Comparison of ENCODE assay signal across 8 cellular contexts in genomic region chr2:181656450-181657261, GRCh38. TPM values are rescaled to one million over a fixed set of nuclear protein-coding genes. Genes with fewer than 3 reads are reported as not detected.
A peak's percentile ranks its signal among the peaks of the same experiment; 100 is the strongest.
DNase-seq lines count a peak whose midpoint lies in the region; ATAC-seq and TF ChIP-seq lines count a peak whose summit lies in the region.

A gene with protein sequence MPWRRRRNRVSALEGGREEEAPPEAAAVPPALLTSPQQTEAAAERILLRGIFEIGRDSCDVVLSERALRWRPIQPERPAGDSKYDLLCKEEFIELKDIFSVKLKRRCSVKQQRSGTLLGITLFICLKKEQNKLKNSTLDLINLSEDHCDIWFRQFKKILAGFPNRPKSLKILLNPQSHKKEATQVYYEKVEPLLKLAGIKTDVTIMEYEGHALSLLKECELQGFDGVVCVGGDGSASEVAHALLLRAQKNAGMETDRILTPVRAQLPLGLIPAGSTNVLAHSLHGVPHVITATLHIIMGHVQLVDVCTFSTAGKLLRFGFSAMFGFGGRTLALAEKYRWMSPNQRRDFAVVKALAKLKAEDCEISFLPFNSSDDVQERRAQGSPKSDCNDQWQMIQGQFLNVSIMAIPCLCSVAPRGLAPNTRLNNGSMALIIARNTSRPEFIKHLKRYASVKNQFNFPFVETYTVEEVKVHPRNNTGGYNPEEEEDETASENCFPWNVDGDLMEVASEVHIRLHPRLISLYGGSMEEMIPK (minus strand): TSS chr2:181657105. CDS start chr2:181657006, 99 bp downstream.

- H3K79me2 ChIP-seq in DOHH2 (ENCODE audit: control insufficient read depth, low read length): no peaks in the 10 kb centered on the region
- no peaks in the 10 kb centered on the region for H3K79me2 ChIP-seq in SK-N-SH (ENCODE audit: insufficient read depth)
- H3K79me2 ChIP-seq in mesendoderm (ENCODE audit: control insufficient read depth, insufficient read depth, low read length): no peaks in the 10 kb centered on the region

- TF ChIP-seq EP300 in SK-N-SH (IDR thresholded peaks at IDR 0.05; ENCODE audit: borderline replicate concordance in 1 of 2, low read depth in 1 of 2, low read length in 1 of 2): no peak
- no peak for TF ChIP-seq EP300 in upper lobe of left lung (IDR thresholded peaks at IDR 0.05)

- no peaks in the 10 kb centered on the region for H3K9me3 ChIP-seq in DOHH2 (ENCODE audit: control insufficient read depth, insufficient read depth, low read length)
- no peaks in the 10 kb centered on the region for H3K9me3 ChIP-seq in SK-N-SH
- no peaks in the 10 kb centered on the region for H3K9me3 ChIP-seq in ectodermal cell (ENCODE audit: control insufficient read depth, low read length)
- no peaks in the 10 kb centered on the region for H3K9me3 ChIP-seq in upper lobe of left lung

- no peak within 1 kb of the TSS for H3K18ac ChIP-seq in mesendoderm (ENCODE audit: low read length)

- H3F3A ChIP-seq in DOHH2 (ENCODE audit: control insufficient read depth, insufficient read depth): no peaks in the 10 kb centered on the region
- no peaks in the 10 kb centered on the region for H3F3A ChIP-seq in SK-N-SH (replicated peaks; ENCODE audit: insufficient read depth)

- peak within 1 kb of the TSS; percentile 56; the same call in 1 of the 2 replicates for H2AFZ ChIP-seq in SK-N-SH (ENCODE audit: low read depth)

- H3K9me2 ChIP-seq in DOHH2 (replicated peaks; ENCODE audit: control insufficient read depth, low read length) (no peaks in the 10 kb centered on the region), SK-N-SH (no peaks in the 10 kb centered on the region)

- no peaks in the 10 kb centered on the region for H4K20me1 ChIP-seq in DOHH2 (ENCODE audit: control insufficient read depth, insufficient read depth, low read depth, low read length)
- H4K20me1 ChIP-seq in SK-N-SH (ENCODE audit: insufficient read depth): no peaks in the 10 kb centered on the region

- no peaks in the 10 kb centered on the region for H3K36me3 ChIP-seq in DOHH2 (ENCODE audit: control insufficient read depth, low read length)
- no peaks in the 10 kb centered on the region for H3K36me3 ChIP-seq in SK-N-SH (replicated peaks in 1 of 2; ENCODE audit: control insufficient read depth in 1 of 2, insufficient read depth in 2 of 2, low read length in 1 of 2)
- H3K36me3 ChIP-seq in ectodermal cell (ENCODE audit: control insufficient read depth, insufficient read depth, low read length): no peaks in the 10 kb centered on the region
- H3K36me3 ChIP-seq in mesendoderm (ENCODE audit: control insufficient read depth, insufficient read depth, low read length): no peaks in the 10 kb centered on the region
- H3K36me3 ChIP-seq in upper lobe of left lung: no peaks in the 10 kb centered on the region

- H3K4me1 ChIP-seq in DOHH2 (ENCODE audit: control insufficient read depth, low read length) (peaks cover 8% of the 10 kb centered on the region), SK-N-SH (ENCODE audit: control insufficient read depth in 1 of 2, insufficient read depth in 2 of 2, low read depth in 1 of 2, low read length in 1 of 2) (peaks cover 0 to 8% of the 10 kb centered on the region in 2 experiments; a peak in 1 of 4 replicates), ectodermal cell (ENCODE audit: control insufficient read depth, insufficient read depth, low read length) (no peaks in the 10 kb centered on the region), mesendoderm (ENCODE audit: control insufficient read depth, low read depth, low read length) (peaks cover 5% of the 10 kb centered on the region), upper lobe of left lung (peaks cover 0 to 18% (median 12%) of the 10 kb centered on the region in 4 donors)

- TF ChIP-seq CTCF in DOHH2 (IDR thresholded peaks at IDR 0.05; ENCODE audit: low read depth, low read length, poor library complexity, severe bottlenecking) (no peak), SK-N-SH (IDR thresholded peaks at IDR 0.05) (no peak), upper lobe of left lung (IDR thresholded peaks at IDR 0.05) (no peak)

- no peaks in the 10 kb centered on the region for H3K27me3 ChIP-seq in DOHH2 (ENCODE audit: control insufficient read depth, low read length)
- no peaks in the 10 kb centered on the region for H3K27me3 ChIP-seq in SK-N-SH (ENCODE audit: insufficient read depth)
- H3K27me3 ChIP-seq in ectodermal cell (ENCODE audit: control insufficient read depth, insufficient read depth, low read length, poor library complexity, severe bottlenecking): peaks cover 90% of the 10 kb centered on the region
- peaks cover 30% of the 10 kb centered on the region for H3K27me3 ChIP-seq in mesendoderm (ENCODE audit: insufficient read depth, low read length, poor library complexity)
- H3K27me3 ChIP-seq in upper lobe of left lung: peaks cover 0 to 5% (median 0%) of the 10 kb centered on the region in 4 donors

- H4K5ac ChIP-seq in mesendoderm (ENCODE audit: low read length): no peak within 1 kb of the TSS

- peak within 1 kb of the TSS; percentile 74 for H3K56ac ChIP-seq in mesendoderm (ENCODE audit: low read length)

- H3K4me2 ChIP-seq in DOHH2 (ENCODE audit: low read length): peak within 1 kb of the TSS; percentile 44
- H3K4me2 ChIP-seq in SK-N-SH: peak within 1 kb of the TSS; percentile 73
- H3K4me2 ChIP-seq in mesendoderm (ENCODE audit: low read length): peak within 1 kb of the TSS; percentile 91

- no peaks in the 10 kb centered on the region for H3K79me1 ChIP-seq in mesendoderm (ENCODE audit: low read length)

- 40% methylated on average over 32 of the region's 68 CpGs for WGBS in SK-N-SH (ENCODE audit: low lambda C conversion rate)
- WGBS in ectodermal cell, 2 experiments: 0% methylated on average over 68 of the region's 68 CpGs
- no CpG with 5 or more reads among the region's 68 CpGs for WGBS in mesendoderm (ENCODE audit: extremely low coverage, insufficient coverage, low lambda C conversion rate)
- WGBS in upper lobe of left lung, 2 donors: 3 to 5% methylated on average over 21 to 54 of the region's 68 CpGs

- H2AK5ac ChIP-seq in mesendoderm (ENCODE audit: low read length): no peak within 1 kb of the TSS

- POLR2A ChIA-PET in SK-N-SH (lab: Yijun Ruan, JAX): no interaction called here

- H3K27ac ChIP-seq in DOHH2 (ENCODE audit: low read depth, low read length) (no peak within 1 kb of the TSS), SK-N-SH (ENCODE audit: low read depth in 2 of 2, low read length in 1 of 2) (no peak within 1 kb of the TSS), ectodermal cell (ENCODE audit: insufficient read depth, low read depth, low read length, poor library complexity, severe bottlenecking) (no peak within 1 kb of the TSS), mesendoderm (ENCODE audit: low read depth, low read length) (no peak within 1 kb of the TSS), upper lobe of left lung (no peak within 1 kb of the TSS)

- TF ChIP-seq POLR2A in upper lobe of left lung (IDR thresholded peaks at IDR 0.05): no peak

- CTCF ChIA-PET in SK-N-SH (lab: Yijun Ruan, JAX): interaction anchor here (0.6 to 2.5 kb wide), 8 partner anchors 10 to 1579 kb away, joined by 3 to 11 read pairs (median 4); no protein-coding TSS in a partner anchor

- TF ChIP-seq RAD21 in SK-N-SH (IDR thresholded peaks at IDR 0.05; ENCODE audit: low read length): no peak

- H3K9ac ChIP-seq in SK-N-SH (no peak within 1 kb of the TSS), mesendoderm (ENCODE audit: low read length) (peak within 1 kb of the TSS; percentile 35)

- ATAC-seq in GM19395 (IDR thresholded peaks at IDR 0.05; ENCODE audit: unreplicated experiment): peak; percentile 88
- peak; percentile 80 for ATAC-seq in HG03342 (IDR thresholded peaks at IDR 0.05; ENCODE audit: unreplicated experiment)
- peak; percentile 79 to 88 for ATAC-seq in upper lobe of left lung (ENCODE audit: low FRiP score in 2 of 2)

- no peak within 1 kb of the TSS for H4K8ac ChIP-seq in mesendoderm (ENCODE audit: low read depth, low read length)

- no peak within 1 kb of the TSS for H3K4ac ChIP-seq in mesendoderm (ENCODE audit: low read depth, low read length)

- DNase-seq in SK-N-SH (peak; percentile 87), mesendoderm (peak; percentile 82), upper lobe of left lung (peak; percentile 62 to 92)
- DNase-seq in effector CD8-positive, alpha-beta T cell (lab: John Stamatoyannopoulos, UW): no peak

- no peak within 1 kb of the TSS for H3K23ac ChIP-seq in mesendoderm (ENCODE audit: low read length)

- peak within 1 kb of the TSS; percentile 39 for H3K4me3 ChIP-seq in DOHH2 (ENCODE audit: low read length)
- H3K4me3 ChIP-seq in SK-N-SH (ENCODE audit: low read depth in 2 of 2, low read length in 1 of 2): peak within 1 kb of the TSS; percentile 46 to 55
- peak within 1 kb of the TSS; percentile 40 for H3K4me3 ChIP-seq in ectodermal cell (ENCODE audit: insufficient read depth, low read depth, low read length)
- peak within 1 kb of the TSS; percentile 52 for H3K4me3 ChIP-seq in mesendoderm (ENCODE audit: low read length)
- H3K4me3 ChIP-seq in upper lobe of left lung: peak within 1 kb of the TSS; percentile 42 to 60 (median 54)

- no peak within 1 kb of the TSS for H2BK5ac ChIP-seq in mesendoderm (ENCODE audit: low read length)

- no peak within 1 kb of the TSS for H2BK120ac ChIP-seq in mesendoderm (ENCODE audit: low read depth, low read length)

- no peak within 1 kb of the TSS for H2BK15ac ChIP-seq in mesendoderm (replicated peaks; ENCODE audit: low read depth)

TF ChIP-seq in SK-N-SH, 30 proteins besides CTCF, POLR2A, EP300 and RAD21 (continues in another document):
- TF ChIP-seq, protein P1, sequence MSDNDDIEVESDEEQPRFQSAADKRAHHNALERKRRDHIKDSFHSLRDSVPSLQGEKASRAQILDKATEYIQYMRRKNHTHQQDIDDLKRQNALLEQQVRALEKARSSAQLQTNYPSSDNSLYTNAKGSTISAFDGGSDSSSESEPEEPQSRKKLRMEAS (IDR thresholded peaks at IDR 0.05; ENCODE audit: low read depth): no peak
- no peak for TF ChIP-seq USF2 (IDR thresholded peaks at IDR 0.05; ENCODE audit: borderline replicate concordance, low read depth, low read length)

RNA-seq across cellular contexts. Expression of the gene that starts here (rescaled TPM):
- polyA plus RNA-seq in SK-N-SH (2012; rRNA removed): 0.05 and 0.07 TPM in 2 replicates
- 0.08 and 0.09 TPM in 2 replicates for polyA plus RNA-seq in SK-N-SH (2012; cell fraction: cytosol; rRNA removed)
- polyA plus RNA-seq in SK-N-SH (2012; cell fraction: nucleus; rRNA removed): 0.02 and 0.07 TPM in 2 replicates
- polyA plus RNA-seq in ectodermal cell (2013, experiment 1 of 4): not detected
- polyA plus RNA-seq in ectodermal cell (2013, experiment 2 of 4): not detected
- polyA plus RNA-seq in ectodermal cell (2013, experiment 3 of 4): 0.05 TPM
- polyA plus RNA-seq in ectodermal cell (2013, experiment 4 of 4): 0.20 TPM
- polyA plus RNA-seq in mesendoderm (2013, experiment 1 of 2): 0.13 TPM
- polyA plus RNA-seq in mesendoderm (2013, experiment 2 of 2): 0.06 TPM
- 10 to 100 TPM in 1 of 6 donors, 1 to 10 TPM in 2, under 1 TPM in 2, not detected in 1; 0.37 to 23.1 (median 1.7) TPM for total RNA-seq in upper lobe of left lung

Comparison
In these comparisons a context has a peak if more than half of its experiments do, and no peak if none do; other contexts are left out.
1. Peak in DNase-seq, H3K4me3 ChIP-seq and H3K4me2 ChIP-seq in SK-N-SH; RNA of the gene not detected or under 1 TPM.